ENCODE assay signal across 2 cellular contexts in the genomic region with DNA sequence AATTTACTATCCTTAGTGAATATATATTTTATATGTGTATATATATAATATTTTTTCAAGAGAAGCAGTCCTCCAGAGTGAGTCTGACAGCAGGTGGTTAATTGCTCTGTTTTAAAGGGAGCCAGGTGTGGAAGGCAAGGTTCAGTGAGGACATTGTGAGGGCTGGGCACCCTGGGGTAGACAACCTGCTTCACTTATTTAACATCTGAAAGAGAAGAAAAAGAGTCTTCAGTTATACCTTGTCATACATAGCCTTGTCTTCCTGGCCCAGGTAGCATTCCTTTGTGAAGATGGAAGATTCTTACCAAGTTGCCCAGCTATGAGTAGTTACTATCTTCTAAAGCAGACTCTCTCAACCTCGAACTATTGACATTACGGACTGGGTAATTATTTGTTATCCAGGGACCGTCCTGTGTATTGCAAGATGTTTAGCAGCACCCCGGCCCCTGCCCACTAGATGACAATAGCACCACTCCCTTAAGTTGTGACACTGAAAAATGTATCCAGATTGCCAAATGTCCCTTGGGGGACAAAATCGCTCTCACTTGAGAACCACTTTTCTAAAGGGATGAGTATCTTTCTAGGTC.
TF ChIP-seq lines count a peak whose summit lies in the region.

No MANE protein-coding gene starts in this region.

TF ChIP-seq in H1, 55 proteins besides CTCF, POLR2A, EP300 and RAD21 (continued from another document):
- TF ChIP-seq NANOG (IDR thresholded peaks at IDR 0.05; ENCODE audit: insufficient read depth, low read depth, low read length, poor library complexity, severe bottlenecking) (peak; percentile 92), TEAD4 (IDR thresholded peaks at IDR 0.05; ENCODE audit: low read depth, low read length) (0 out of 2 replicates have a peak, but pooled peaks have one; percentile 2), BCL11A (IDR thresholded peaks at IDR 0.05; ENCODE audit: low read depth in 2 of 2, low read length in 2 of 2) (peak in 1 of 2 experiments; percentile 30), SIRT6 (IDR thresholded peaks at IDR 0.05; ENCODE audit: low read length) (no peak), TCF12 (IDR thresholded peaks at IDR 0.05; ENCODE audit: low read depth, low read length) (peak; percentile 98), SIX5 (IDR thresholded peaks at IDR 0.05; ENCODE audit: low read depth, low read length) (no peak), KDM1A (IDR thresholded peaks at IDR 0.05; ENCODE audit: borderline replicate concordance, low read length) (no peak)

TF ChIP-seq in SK-N-SH, 30 proteins besides CTCF, POLR2A, EP300 and RAD21 (continued from another document):
- TF ChIP-seq, protein P1, sequence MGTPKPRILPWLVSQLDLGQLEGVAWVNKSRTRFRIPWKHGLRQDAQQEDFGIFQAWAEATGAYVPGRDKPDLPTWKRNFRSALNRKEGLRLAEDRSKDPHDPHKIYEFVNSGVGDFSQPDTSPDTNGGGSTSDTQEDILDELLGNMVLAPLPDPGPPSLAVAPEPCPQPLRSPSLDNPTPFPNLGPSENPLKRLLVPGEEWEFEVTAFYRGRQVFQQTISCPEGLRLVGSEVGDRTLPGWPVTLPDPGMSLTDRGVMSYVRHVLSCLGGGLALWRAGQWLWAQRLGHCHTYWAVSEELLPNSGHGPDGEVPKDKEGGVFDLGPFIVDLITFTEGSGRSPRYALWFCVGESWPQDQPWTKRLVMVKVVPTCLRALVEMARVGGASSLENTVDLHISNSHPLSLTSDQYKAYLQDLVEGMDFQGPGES (IDR thresholded peaks at IDR 0.05; ENCODE audit: low read depth, low read length) = no peak
- no peak for TF ChIP-seq SIN3A (IDR thresholded peaks at IDR 0.05; ENCODE audit: borderline replicate concordance, low read depth, low read length)
- no peak for TF ChIP-seq MEF2A (IDR thresholded peaks at IDR 0.05; ENCODE audit: borderline replicate concordance, low read depth)
- TF ChIP-seq RFX5 (IDR thresholded peaks at IDR 0.05; ENCODE audit: low read length) = no peak
- TF ChIP-seq, protein P2, sequence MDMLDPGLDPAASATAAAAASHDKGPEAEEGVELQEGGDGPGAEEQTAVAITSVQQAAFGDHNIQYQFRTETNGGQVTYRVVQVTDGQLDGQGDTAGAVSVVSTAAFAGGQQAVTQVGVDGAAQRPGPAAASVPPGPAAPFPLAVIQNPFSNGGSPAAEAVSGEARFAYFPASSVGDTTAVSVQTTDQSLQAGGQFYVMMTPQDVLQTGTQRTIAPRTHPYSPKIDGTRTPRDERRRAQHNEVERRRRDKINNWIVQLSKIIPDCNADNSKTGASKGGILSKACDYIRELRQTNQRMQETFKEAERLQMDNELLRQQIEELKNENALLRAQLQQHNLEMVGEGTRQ (IDR thresholded peaks at IDR 0.05; ENCODE audit: borderline replicate concordance, low read depth, low read length) = no peak
- no peak for TF ChIP-seq FOXJ3 (CRISPR knock-in tag; IDR thresholded peaks at IDR 0.05)
